Comparison of ENCODE assay signal across 11 cellular contexts in the genomic region with DNA sequence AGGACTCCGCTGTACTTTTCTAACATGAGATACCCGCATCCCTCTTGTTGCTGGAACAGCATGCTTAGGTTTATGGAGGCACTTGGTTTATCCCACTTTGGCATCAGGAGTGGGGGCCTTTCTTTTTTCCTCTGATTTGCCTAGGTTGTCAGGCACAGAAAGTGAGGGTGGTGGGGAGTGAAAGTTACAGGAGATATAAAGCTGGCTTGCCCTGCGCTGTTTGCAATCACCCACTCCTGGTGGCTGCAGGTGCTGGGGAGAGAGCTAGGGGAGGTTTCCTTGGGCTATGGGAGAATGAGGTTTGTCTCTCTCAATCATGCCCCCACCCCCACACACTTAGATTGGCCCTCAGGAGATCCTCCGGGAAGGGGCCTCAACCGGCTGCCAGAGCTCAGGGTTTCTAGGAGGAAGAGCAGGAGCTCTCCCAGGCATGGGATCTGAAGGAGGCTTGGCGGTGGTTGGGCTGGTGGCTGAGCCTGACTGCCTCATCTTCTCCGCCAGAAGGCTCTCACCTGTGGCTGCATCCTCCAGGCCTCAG. TPM values are rescaled to one million over a fixed set of nuclear protein-coding genes. Genes with fewer than 3 reads are reported as not detected.
DNase-seq lines count a peak whose midpoint lies in the region; ATAC-seq and TF ChIP-seq lines count a peak whose summit lies in the region.
"Had no signal": no experiment of that assay in that cellular context is flagged by ENCODE, and none has a peak within 500 bp of the region (broad histone marks: within the 10 kb centered on the region; RNA-seq: fewer than 3 reads in every experiment).

No MANE protein-coding gene starts in this region.

- H3K27me3 ChIP-seq in HUES64 (ENCODE audit: insufficient read depth, low read length) (peaks cover 40% of the 10 kb centered on the region), breast epithelium (peaks cover 0 to 73% of the 10 kb centered on the region in 2 donors), lower lobe of right lung (ENCODE audit: low read depth) (peaks cover 27% of the 10 kb centered on the region), skeletal muscle satellite cell (ENCODE audit: control insufficient read depth, insufficient read depth, low read length) (peaks cover 24% of the 10 kb centered on the region), GM23248 (replicated peaks; ENCODE audit: insufficient read depth) (peaks cover 34% of the 10 kb centered on the region)
- H3K27me3 ChIP-seq: vagina had no signal

- TF ChIP-seq CTCF in breast epithelium (IDR thresholded peaks at IDR 0.05) (no peak), lower lobe of right lung (IDR thresholded peaks at IDR 0.05) (no peak)

- H3K9ac ChIP-seq in HUES64 (ENCODE audit: low read depth, low read length) (no peak overlapping the region), skeletal muscle satellite cell (ENCODE audit: low read depth, low read length) (no peak overlapping the region), GM23248 (no peak overlapping the region)

- WGBS in HUES64, result 58% methylated on average over 7 of the region's 7 CpGs
- WGBS in GM23248 (ENCODE audit: low coverage in 1 of 2, low lambda C conversion rate in 2 of 2, missing lambda C conversion rate in 2 of 2), 2 experiments, result 31 to 37% methylated on average over 7 of the region's 7 CpGs

- no peak for TF ChIP-seq POLR2A in breast epithelium (IDR thresholded peaks at IDR 0.05)

- no peak for DNase-seq in breast epithelium (ENCODE audit: low spot score in 2 of 2)
- DNase-seq in lower lobe of right lung, result no peak
- DNase-seq in GM23248, result no peak
- DNase-seq in NCI-H510A (lab: John Stamatoyannopoulos, UW), result no peak
- DNase-seq in nucleus accumbens (lab: John Stamatoyannopoulos, UW), result no peak
- DNase-seq: activated CD8-positive, alpha-beta T cell treated with anti-CD3 and anti-CD28 coated beads, Interleukin-2, amount 10 ng/mL, durations not matched to agents 7 days and 5 days; T-helper 1 cell had no signal

- H3K4me3 ChIP-seq in HUES64 (ENCODE audit: low read length) (peak overlapping the region; percentile 79), breast epithelium (peak overlapping the region in 2 of 3 donors; percentile 49 to 76), lower lobe of right lung (peak overlapping the region; percentile 58), skeletal muscle satellite cell (ENCODE audit: low read length) (peak overlapping the region; percentile 70), GM23248 (no peak overlapping the region)

- 0 out of 2 replicates have a peak, but pooled peaks cover 3% of the 10 kb centered on the region for H3K36me3 ChIP-seq in HUES64 (ENCODE audit: insufficient read depth, low read length)
- H3K36me3 ChIP-seq in breast epithelium, result no peaks in the 10 kb centered on the region
- H3K36me3 ChIP-seq in lower lobe of right lung, result no peaks in the 10 kb centered on the region
- H3K36me3 ChIP-seq in skeletal muscle satellite cell (ENCODE audit: insufficient read depth, low read length), result no peaks in the 10 kb centered on the region
- no peaks in the 10 kb centered on the region for H3K36me3 ChIP-seq in GM23248 (ENCODE audit: low read depth)
- H3K36me3 ChIP-seq: prostate gland, vagina had no signal

- in situ Hi-C loops in GM23248 (cut with MboI), result no loop called here

- H3K79me2 ChIP-seq in GM23248 (ENCODE audit: insufficient read depth), result no peaks in the 10 kb centered on the region

- no peaks in the 10 kb centered on the region for H3F3A ChIP-seq in GM23248 (ENCODE audit: insufficient read depth)

- H2AFZ ChIP-seq in GM23248, result no peak overlapping the region

- ATAC-seq in lower lobe of right lung, result no peak
- ATAC-seq: activated CD8-positive, alpha-beta T cell treated with anti-CD3 and anti-CD28 coated beads, Interleukin-2, amount 10 ng/mL, durations not matched to agents 7 days and 5 days had no signal

- H3K27ac ChIP-seq in HUES64 (ENCODE audit: low read depth, low read length) (no peak overlapping the region), breast epithelium (no peak overlapping the region), lower lobe of right lung (no peak overlapping the region), GM23248 (no peak overlapping the region)
- H3K27ac ChIP-seq: prostate gland, vagina had no signal

- intact Hi-C loops in breast epithelium (cut with DNase I; ENCODE audit: low total_unique reads), result no loop called here
- intact Hi-C loops in lower lobe of right lung (cut with DNase I), result no loop called here

- H3K9me3 ChIP-seq in HUES64 (ENCODE audit: insufficient read depth, low read depth, low read length), result no peaks in the 10 kb centered on the region
- no peaks in the 10 kb centered on the region for H3K9me3 ChIP-seq in breast epithelium
- no peaks in the 10 kb centered on the region for H3K9me3 ChIP-seq in lower lobe of right lung
- H3K9me3 ChIP-seq in skeletal muscle satellite cell (replicated peaks; ENCODE audit: low read length), result no peaks in the 10 kb centered on the region
- H3K9me3 ChIP-seq in GM23248 (ENCODE audit: low read depth), result no peaks in the 10 kb centered on the region
- H3K9me3 ChIP-seq: prostate gland, vagina had no signal

- no peaks in the 10 kb centered on the region for H4K20me1 ChIP-seq in GM23248 (ENCODE audit: insufficient read depth)

- H3K4me2 ChIP-seq in skeletal muscle satellite cell (ENCODE audit: low read length) (peak overlapping the region; percentile 85), GM23248 (ENCODE audit: unreplicated experiment) (no peak overlapping the region)

- no peaks in the 10 kb centered on the region for H3K9me2 ChIP-seq in GM23248 (ENCODE audit: insufficient read depth)

- no peaks in the 10 kb centered on the region for H3K4me1 ChIP-seq in HUES64 (ENCODE audit: insufficient read depth, low read length)
- H3K4me1 ChIP-seq in breast epithelium, result no peaks in the 10 kb centered on the region
- peaks cover 9% of the 10 kb centered on the region for H3K4me1 ChIP-seq in lower lobe of right lung
- H3K4me1 ChIP-seq in skeletal muscle satellite cell (ENCODE audit: control insufficient read depth, insufficient read depth, low read length), result peaks cover 19% of the 10 kb centered on the region
- no peaks in the 10 kb centered on the region for H3K4me1 ChIP-seq in GM23248 (ENCODE audit: insufficient read depth)
- H3K4me1 ChIP-seq: prostate gland had no signal

RNA-seq across cellular contexts. Expression of gene WSCD1, which starts 1.4 kb away (rescaled TPM):
- polyA plus RNA-seq in HUES64 (2013, experiment 1 of 2), result 27.0 TPM
- polyA plus RNA-seq in HUES64 (2013, experiment 2 of 2), result 33.5 TPM
- total RNA-seq in breast epithelium, result 1 to 10 TPM in 2 of 3 donors, under 1 TPM in 1; 0.88 to 2.2 (median 2.0) TPM
- total RNA-seq in lower lobe of right lung, result 3.6 TPM
- total RNA-seq in skeletal muscle satellite cell (2012; rRNA removed), result under 0.01 and 1.3 TPM in 2 replicates
- 0.11 TPM in 1 of 2 replicates, not detected in the other for total RNA-seq in GM23248 (2014; rRNA removed; shearing (Covaris generic))
- polyA plus RNA-seq in GM23248 (2016; fragmentation: Nextera tagmentation; extraction: Ambion mirVana), result not detected in 2 replicates
- total RNA-seq: activated CD8-positive, alpha-beta T cell treated with anti-CD3 and anti-CD28 coated beads, Interleukin-2, amount 10 ng/mL, durations not matched to agents 7 days and 5 days had no signal
